ENCODE assay signal across 7 cellular contexts in the genomic region with DNA sequence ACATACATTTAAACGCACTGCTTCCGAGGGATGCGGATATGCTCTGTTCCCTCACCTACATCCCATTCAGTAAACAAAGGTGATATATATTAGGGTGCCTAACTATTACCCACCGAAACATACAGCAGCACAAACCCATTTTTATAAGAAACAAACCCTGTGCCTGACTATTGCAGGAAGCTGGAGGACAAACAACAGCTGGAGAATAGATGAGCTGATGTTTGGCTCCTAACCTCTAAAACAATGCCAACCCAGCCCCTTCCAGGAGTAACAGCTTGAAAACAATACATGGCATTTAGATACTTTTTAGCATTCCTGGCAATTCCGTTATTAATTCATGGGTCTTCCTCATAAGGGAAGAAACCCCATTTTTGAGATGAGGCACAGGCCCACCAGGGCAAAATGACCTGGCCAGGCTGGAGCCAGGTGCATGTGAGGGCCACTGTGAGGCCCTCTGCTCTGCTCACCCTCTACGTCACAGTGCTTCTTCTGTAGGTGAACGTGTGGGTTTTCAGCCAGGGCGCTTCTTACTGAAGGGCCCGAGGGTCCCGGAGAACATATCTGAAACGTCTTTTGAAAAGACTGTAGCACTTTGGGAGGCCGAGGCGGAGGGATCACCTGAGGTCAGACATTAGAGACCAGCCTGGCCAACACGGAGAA.
DNase-seq lines count a peak whose midpoint lies in the region; ATAC-seq, FAIRE-seq and TF ChIP-seq lines count a peak whose summit lies in the region.
"Not testable (repeated sequence)": the region's sequence is repeated elsewhere in the genome, so short reads cannot be mapped to it uniquely, and the experiment has no call there.

No MANE protein-coding gene starts in this region.

- H3K9me1 ChIP-seq in endothelial cell of umbilical vein (replicated peaks; ENCODE audit: control insufficient read depth, extremely low read depth, insufficient read depth, low read length), result not testable (repeated sequence)

- not testable (repeated sequence) for H2AFZ ChIP-seq in endothelial cell of umbilical vein (ENCODE audit: low read depth, low read length)

- H3K36me3 ChIP-seq in endothelial cell of umbilical vein (ENCODE audit: control insufficient read depth in 2 of 2, extremely low read depth in 1 of 2, insufficient read depth in 2 of 2, low read length in 2 of 2), result not testable (repeated sequence)
- H3K36me3 ChIP-seq in heart right ventricle, result peaks cover 0 to 58% (median 16%) of the 10 kb centered on the region in 9 donors

- H3K79me2 ChIP-seq in endothelial cell of umbilical vein (ENCODE audit: control insufficient read depth, insufficient read depth, low read length), result not testable (repeated sequence)

- not testable (repeated sequence) for TF ChIP-seq CTCF in RWPE1 (conservative IDR thresholded peaks at IDR 0.05; ENCODE audit: low read depth); endothelial cell of umbilical vein (IDR thresholded peaks at IDR 0.05; ENCODE audit: extremely low read depth in 1 of 2, insufficient read depth in 1 of 2, low read depth in 1 of 2, low read length in 2 of 2); heart right ventricle (IDR thresholded peaks at IDR 0.05)

- intact Hi-C loops in endothelial cell of umbilical vein (cut with micrococcal nuclease), result loop anchor here (1.0 kb wide), 1 partner anchor 11 kb away; no protein-coding TSS in a partner anchor
- intact Hi-C loops in heart right ventricle (cut with DNase I); left colon (cut with DNase I, micrococcal nuclease); posterior vena cava (cut with DNase I): not testable (repeated sequence)

- not testable (repeated sequence) for H3K4me1 ChIP-seq in endothelial cell of umbilical vein (ENCODE audit: control insufficient read depth, extremely low read depth, insufficient read depth, low read length)
- H3K4me1 ChIP-seq in heart right ventricle, result peaks cover 0 to 42% (median 14%) of the 10 kb centered on the region in 9 donors

- CTCF ChIA-PET in RWPE1 (lab: Yijun Ruan, JAX) (interaction anchor here (1.3 kb wide), 1 partner anchor 10 kb away, joined by 5 read pairs; no protein-coding TSS in a partner anchor), endothelial cell of umbilical vein (lab: Charles Lee) (interaction anchor here (0.7 to 3.7 kb wide), 3 partner anchors 11 to 25 kb away, joined by 3 to 17 read pairs (median 4); no protein-coding TSS in a partner anchor)

- DNase-seq in GM12891 (ENCODE audit: insufficient read length, low spot score); RWPE1 (ENCODE audit: low spot score); endothelial cell of umbilical vein (ENCODE audit: low read depth, low spot score); heart right ventricle; left colon: not testable (repeated sequence)
- peak; percentile 10 for DNase-seq in posterior vena cava (ENCODE audit: low spot score)

- not testable (repeated sequence) for H3K9ac ChIP-seq in endothelial cell of umbilical vein (replicated peaks; ENCODE audit: extremely low read depth, insufficient read depth, low read length)

- not testable (repeated sequence) for H3K4me2 ChIP-seq in endothelial cell of umbilical vein (ENCODE audit: insufficient read depth, low read length)

- POLR2A ChIA-PET in RWPE1 (lab: Yijun Ruan, JAX; ENCODE audit: low non-redundant PET), result not testable (repeated sequence)
- POLR2A ChIA-PET in endothelial cell of umbilical vein (lab: Charles Lee), result interaction anchor here (0.5 to 1.3 kb wide), 2 partner anchors 54 to 131 kb away, joined by 3 to 4 read pairs; no protein-coding TSS in a partner anchor

- not testable (repeated sequence) for BruUV-seq in endothelial cell of umbilical vein (replicated peaks; lab: Mats Ljungman, UMichigan)

- WGBS in heart right ventricle, 2 donors, result 66 to 70% methylated on average over 9 to 10 of the region's 14 CpGs

- H3K27me3 ChIP-seq in endothelial cell of umbilical vein (ENCODE audit: control insufficient read depth in 2 of 2, insufficient read depth in 2 of 2, low read length in 2 of 2); heart right ventricle: not testable (repeated sequence)

- not testable (repeated sequence) for H3K4me3 ChIP-seq in endothelial cell of umbilical vein (replicated peaks in 1 of 3; ENCODE audit: insufficient read depth in 1 of 3, low read depth in 1 of 3, low read length in 3 of 3); heart right ventricle

- H4K20me1 ChIP-seq in endothelial cell of umbilical vein (replicated peaks; ENCODE audit: control insufficient read depth, extremely low read depth, insufficient read depth, low read length), result not testable (repeated sequence)

- H3K27ac ChIP-seq in RWPE1 (peak overlapping the region; percentile 41), cingulate gyrus (ENCODE audit: low read depth, low read length) (peak overlapping the region; percentile 10), heart right ventricle (peak overlapping the region in 3 of 10 donors; percentile 47 to 55 (median 48))
- not testable (repeated sequence) for H3K27ac ChIP-seq in endothelial cell of umbilical vein (ENCODE audit: insufficient read depth, low read depth, low read length)

- peak; percentile 5 for FAIRE-seq in GM12891 (lab: Jason Lieb, UNC)
- FAIRE-seq in endothelial cell of umbilical vein (lab: Jason Lieb, UNC), result peak; percentile 54

- peak in 7 of 8 donors; percentile 32 to 59 (median 42) for ATAC-seq in heart right ventricle
- peak; percentile 8 for ATAC-seq in left colon

- not testable (repeated sequence) for H3K9me3 ChIP-seq in endothelial cell of umbilical vein (replicated peaks; ENCODE audit: control insufficient read depth, insufficient read depth, low read length); heart right ventricle

- dilution Hi-C loops in endothelial cell of umbilical vein (cut with MboI; ENCODE audit: extremely low pct_ligation_motif_present, low sequenced_read_pairs), result not testable (repeated sequence)

- TF ChIP-seq POLR2A in GM12891 (IDR thresholded peaks at IDR 0.05; ENCODE audit: low read depth, low read length); endothelial cell of umbilical vein (IDR thresholded peaks at IDR 0.05; ENCODE audit: low read depth, low read length): not testable (repeated sequence)
